2 cellular contexts compared by ENCODE assay signal in genomic region chr3:141083831-141084624, GRCh38.
TF ChIP-seq lines count a peak whose summit lies in the region.

No MANE protein-coding gene starts in this region.

TF ChIP-seq in SK-N-SH, 30 proteins besides CTCF, POLR2A, EP300 and RAD21 (continued from another document):
- TF ChIP-seq REST (IDR thresholded peaks at IDR 0.05; ENCODE audit: low read depth, low read length) (no peak), YY1 (IDR thresholded peaks at IDR 0.05; ENCODE audit: low read depth) (no peak), POLR2AphosphoS5 (IDR thresholded peaks at IDR 0.05; ENCODE audit: low read depth, low read length) (no peak), CHD2 (IDR thresholded peaks at IDR 0.05; ENCODE audit: low read length, partially characterized antibody) (no peak), FOSL2 (IDR thresholded peaks at IDR 0.05; ENCODE audit: borderline replicate concordance, low read depth) (no peak), FOXM1 (IDR thresholded peaks at IDR 0.05; ENCODE audit: low read depth) (no peak), SMC3 (IDR thresholded peaks at IDR 0.05; ENCODE audit: low read depth, low read length) (no peak)

TF ChIP-seq in SK-N-SH treated with all-trans-retinoic acid at 6 μM for 48 hours, 23 proteins besides CTCF, POLR2A, EP300 and RAD21 (continued from another document):
- no peak for TF ChIP-seq PATZ1 (CRISPR knock-in tag; IDR thresholded peaks at IDR 0.05; ENCODE audit: borderline replicate concordance)
- no peak for TF ChIP-seq CSDC2 (CRISPR knock-in tag; IDR thresholded peaks at IDR 0.05)
- no peak for TF ChIP-seq ZC3H10 (CRISPR knock-in tag; IDR thresholded peaks at IDR 0.05)
- no peak for TF ChIP-seq ZNF70 (CRISPR knock-in tag; IDR thresholded peaks at IDR 0.05)
- no peak for TF ChIP-seq ZFP3 (CRISPR knock-in tag; IDR thresholded peaks at IDR 0.05)
